ENCODE assay signal across 19 cellular contexts in genomic region chr22:46451741-46452140, GRCh38.
"Had no signal": no experiment of that assay in that cellular context is flagged by ENCODE, and none has a peak within 500 bp of the region (broad histone marks: within the 10 kb centered on the region; RNA-seq: fewer than 3 reads in every experiment).

No MANE protein-coding gene starts in this region.

- H3K27ac ChIP-seq: body of pancreas, esophagus muscularis mucosa, heart left ventricle, left lung, ovary, thoracic aorta had no signal

- ATAC-seq: activated naive CD4-positive, alpha-beta T cell treated with anti-CD3 and anti-CD28 coated beads, Interleukin-2, amount 50 U/mL, for 72 hours; body of pancreas; stimulated activated naive CD8-positive, alpha-beta T cell treated with anti-CD3 and anti-CD28 coated beads, Interleukin-15, amount 100 ng/mL, for 72 hours had no signal

- H3K36me3 ChIP-seq: esophagus muscularis mucosa, heart left ventricle, left lung, ovary, thoracic aorta had no signal

- DNase-seq: activated CD4-positive, alpha-beta T cell treated with anti-CD3 and anti-CD28 coated beads, Interleukin-2, amount 10 ng/mL, durations not matched to agents 7 days and 5 days; activated CD4-positive, CD25-positive, alpha-beta regulatory T cell; activated effector memory CD4-positive, alpha-beta T cell treated with Interleukin-2 at 50 U/mL for 16 hours; amniotic stem cell; body of pancreas; dermis blood vessel endothelial cell; foreskin fibroblast; islet precursor cell; mesendoderm; ovary; retina; stimulated activated CD4-positive, alpha-beta T cell treated with anti-CD3 and anti-CD28 coated beads, Interleukin-4, amount 100 ng/mL, for 4 hours; stimulated activated naive CD8-positive, alpha-beta T cell treated with anti-CD3 and anti-CD28 coated beads, Interleukin-15, amount 100 ng/mL, for 72 hours; T-helper 1 cell had no signal

- H3K27me3 ChIP-seq: body of pancreas, ovary had no signal

- H3K9me3 ChIP-seq: body of pancreas, esophagus muscularis mucosa, heart left ventricle, left lung, ovary, thoracic aorta had no signal

- H3K4me3 ChIP-seq: body of pancreas, esophagus muscularis mucosa, heart left ventricle, left lung, ovary, thoracic aorta had no signal
